Comparison of ENCODE assay signal across 8 cellular contexts in genomic region chr7:72493850-72494661, GRCh38.
A peak's percentile ranks its signal among the peaks of the same experiment; 100 is the strongest.
DNase-seq lines count a peak whose midpoint lies in the region; ATAC-seq and TF ChIP-seq lines count a peak whose summit lies in the region.

No MANE protein-coding gene starts in this region.

- intact Hi-C loops in Right ventricle myocardium inferior (cut with DNase I) = loop anchor here (5.0 to 10.0 kb wide), 2 partner anchors 309 to 742 kb away; no protein-coding TSS in a partner anchor
- intact Hi-C loops in prostate gland (cut with DNase I) = loop anchor here (10.0 kb wide), 1 partner anchor 739 kb away; no protein-coding TSS in a partner anchor

- H3K27me3 ChIP-seq in prostate gland (replicated peaks; ENCODE audit: insufficient read depth) = no peaks in the 10 kb centered on the region

- H3K4me3 ChIP-seq in prostate gland = no peak overlapping the region

- WGBS in prostate gland = 36% methylated on average over 17 of the region's 17 CpGs

- H3K4me1 ChIP-seq in prostate gland (replicated peaks) = no peaks in the 10 kb centered on the region

- no peak for ATAC-seq in Right ventricle myocardium inferior
- no peak for ATAC-seq in GM18505 (IDR thresholded peaks at IDR 0.05; ENCODE audit: unreplicated experiment)
- ATAC-seq in HG02763 (IDR thresholded peaks at IDR 0.05; ENCODE audit: unreplicated experiment) = no peak

- H3K27ac ChIP-seq in prostate gland = no peak overlapping the region

- TF ChIP-seq POLR2A in prostate gland (IDR thresholded peaks at IDR 0.05) (no peak), GM18505 (IDR thresholded peaks at IDR 0.05; ENCODE audit: borderline replicate concordance, extremely low read depth, insufficient read depth, insufficient read length) (no peak)

- H3K36me3 ChIP-seq in prostate gland = no peaks in the 10 kb centered on the region

- peak; percentile 19 to 70 (median 40) for TF ChIP-seq CTCF in prostate gland (IDR thresholded peaks at IDR 0.05)

- H3K9me3 ChIP-seq in prostate gland = no peaks in the 10 kb centered on the region

- peak; percentile 42 for DNase-seq in EL
- peak; percentile 23 for DNase-seq in HS-27A (ENCODE audit: low read depth)
- DNase-seq in OCI-M1 (lab: John Stamatoyannopoulos, UW) = peak; percentile 79
- DNase-seq in activated naive CD4-positive, alpha-beta T cell (lab: John Stamatoyannopoulos, UW) = peak in 3 of 4 experiments; percentile 2 to 19 (median 15)
- DNase-seq in Right ventricle myocardium inferior (ENCODE audit: missing footprints) = peak; percentile 69
- peak; percentile 47 for DNase-seq in prostate gland (ENCODE audit: low spot score)

Comparison
In these comparisons a context has a peak if more than half of its experiments do, and no peak if none do; other contexts are left out.
1. DNase-seq: peak in every context shown above with its lines; median percentile 79 in OCI-M1; 69 in Right ventricle myocardium inferior; 47 in prostate gland; 42 in EL; 23 in HS-27A; 15 in activated naive CD4-positive, alpha-beta T cell.